ENCODE assay signal across 24 cellular contexts in genomic region chr11:31408205-31408604, GRCh38. TPM values are rescaled to one million over a fixed set of nuclear protein-coding genes. Genes with fewer than 3 reads are reported as not detected.
DNase-seq lines count a peak whose midpoint lies in the region; ATAC-seq and TF ChIP-seq lines count a peak whose summit lies in the region.
"Had no signal": no experiment of that assay in that cellular context is flagged by ENCODE, and none has a peak within 500 bp of the region (broad histone marks: within the 10 kb centered on the region; RNA-seq: fewer than 3 reads in every experiment).

No MANE protein-coding gene starts in this region.

- ATAC-seq in activated CD4-positive, CD25-positive, alpha-beta regulatory T cell treated with anti-CD3 and anti-CD28 coated beads, Interleukin-2, amount 50 U/mL, for 24 hours, result peak; percentile 44 to 69
- ATAC-seq: PC-3 had no signal

- intact Hi-C loops in activated naive CD4-positive, alpha-beta T cell treated with anti-CD3 and anti-CD28 coated beads for 36 hours (cut with micrococcal nuclease), result no loop called here
- intact Hi-C loops in activated T-helper 1 cell treated with anti-CD3 and anti-CD28 coated beads, Interleukin-12 subunit alpha, Interleukin-12 subunit beta, Interleukin-2, Interleukin-4 antibody, amounts not matched to agents 30 ng/mL and 10 ng/mL and 1 ng/mL, durations not matched to agents 14 hours and 24 hours and 36 hours (cut with micrococcal nuclease), result no loop called here
- intact Hi-C loops in thyroid gland (cut with DNase I), result no loop called here

- H3K9me3 Mint-ChIP-seq in activated naive CD4-positive, alpha-beta T cell treated with anti-CD3 and anti-CD28 coated beads for 36 hours, result no peaks in the 10 kb centered on the region
- H3K9me3 Mint-ChIP-seq in activated T-helper 1 cell treated with anti-CD3 and anti-CD28 coated beads, Interleukin-12 subunit alpha, Interleukin-12 subunit beta, Interleukin-2, Interleukin-4 antibody, amounts not matched to agents 30 ng/mL and 10 ng/mL and 1 ng/mL, durations not matched to agents 14 hours and 24 hours and 36 hours, result no peaks in the 10 kb centered on the region
- H3K9me3 Mint-ChIP-seq: CD14-positive monocyte had no signal

- H3K4me3 ChIP-seq in thyroid gland (replicated peaks in 1 of 3), result no peak overlapping the region

- H3K4me1 ChIP-seq in thyroid gland, result no peaks in the 10 kb centered on the region
- H3K4me1 ChIP-seq: BE2C had no signal

- no peak for DNase-seq in activated CD4-positive, CD25-positive, alpha-beta regulatory T cell (lab: John Stamatoyannopoulos, UW)
- DNase-seq in activated naive CD4-positive, alpha-beta T cell treated with anti-CD3 and anti-CD28 coated beads for 36 hours, result peak; percentile 13
- DNase-seq in activated naive CD4-positive, alpha-beta T cell treated with Interleukin-2 at 50 U/mL for 16 hours, result no peak
- DNase-seq in HCEC 1CT (peak; percentile 5), epithelial cell of prostate (ENCODE audit: low read depth, low spot score) (no peak), thyroid gland (no peak)
- no peak for DNase-seq in activated T-helper 1 cell treated with anti-CD3 and anti-CD28 coated beads, Interleukin-12 subunit alpha, Interleukin-12 subunit beta, Interleukin-2, Interleukin-4 antibody, amounts not matched to agents 30 ng/mL and 10 ng/mL and 1 ng/mL, durations not matched to agents 14 hours and 24 hours and 36 hours (ENCODE audit: low spot score)
- DNase-seq: ACHN; BE2C; CD8-positive, alpha-beta memory T cell; DMS 273 treated with DMSO at 0.1 percent for 48 hours; DMS79; EL; GDM1; NCI-H1105 treated with DMSO at 0.1 percent for 48 hours; NCI-H146; NCI-H1930; NCI-H2107; NCI-H524; NCI-H774; PC-3 had no signal

- no peaks in the 10 kb centered on the region for H3K27me3 Mint-ChIP-seq in activated naive CD4-positive, alpha-beta T cell treated with anti-CD3 and anti-CD28 coated beads for 36 hours (ENCODE audit: low read depth)
- no peaks in the 10 kb centered on the region for H3K27me3 Mint-ChIP-seq in activated T-helper 1 cell treated with anti-CD3 and anti-CD28 coated beads, Interleukin-12 subunit alpha, Interleukin-12 subunit beta, Interleukin-2, Interleukin-4 antibody, amounts not matched to agents 30 ng/mL and 10 ng/mL and 1 ng/mL, durations not matched to agents 14 hours and 24 hours and 36 hours (ENCODE audit: insufficient read depth)
- H3K27me3 Mint-ChIP-seq: CD8-positive, alpha-beta memory T cell had no signal

- H3K27ac Mint-ChIP-seq in activated naive CD4-positive, alpha-beta T cell treated with anti-CD3 and anti-CD28 coated beads for 36 hours, result no peak overlapping the region
- H3K27ac Mint-ChIP-seq in activated T-helper 1 cell treated with anti-CD3 and anti-CD28 coated beads, Interleukin-12 subunit alpha, Interleukin-12 subunit beta, Interleukin-2, Interleukin-4 antibody, amounts not matched to agents 30 ng/mL and 10 ng/mL and 1 ng/mL, durations not matched to agents 14 hours and 24 hours and 36 hours, result no peak overlapping the region
- H3K27ac Mint-ChIP-seq: CD14-positive monocyte; CD8-positive, alpha-beta memory T cell had no signal

- H3K4me1 Mint-ChIP-seq in activated naive CD4-positive, alpha-beta T cell treated with anti-CD3 and anti-CD28 coated beads for 36 hours (ENCODE audit: low read depth), result peaks cover 8% of the 10 kb centered on the region
- no peaks in the 10 kb centered on the region for H3K4me1 Mint-ChIP-seq in activated T-helper 1 cell treated with anti-CD3 and anti-CD28 coated beads, Interleukin-12 subunit alpha, Interleukin-12 subunit beta, Interleukin-2, Interleukin-4 antibody, amounts not matched to agents 30 ng/mL and 10 ng/mL and 1 ng/mL, durations not matched to agents 14 hours and 24 hours and 36 hours (ENCODE audit: low read depth)
- H3K4me1 Mint-ChIP-seq: CD14-positive monocyte had no signal

- no peaks in the 10 kb centered on the region for H3K9me3 ChIP-seq in thyroid gland
- H3K9me3 ChIP-seq: BE2C had no signal

- CTCF ChIA-PET in activated naive CD4-positive, alpha-beta T cell treated with anti-CD3 and anti-CD28 coated beads for 36 hours (lab: Charles Lee), result no interaction called here

- TF ChIP-seq POLR2A in thyroid gland (IDR thresholded peaks at IDR 0.05), result no peak

- H3K36me3 Mint-ChIP-seq in activated naive CD4-positive, alpha-beta T cell treated with anti-CD3 and anti-CD28 coated beads for 36 hours (ENCODE audit: low read depth), result peaks cover 16% of the 10 kb centered on the region
- no peaks in the 10 kb centered on the region for H3K36me3 Mint-ChIP-seq in activated T-helper 1 cell treated with anti-CD3 and anti-CD28 coated beads, Interleukin-12 subunit alpha, Interleukin-12 subunit beta, Interleukin-2, Interleukin-4 antibody, amounts not matched to agents 30 ng/mL and 10 ng/mL and 1 ng/mL, durations not matched to agents 14 hours and 24 hours and 36 hours (ENCODE audit: low read depth)

- no peak overlapping the region for H3K4me3 Mint-ChIP-seq in activated naive CD4-positive, alpha-beta T cell treated with anti-CD3 and anti-CD28 coated beads for 36 hours
- H3K4me3 Mint-ChIP-seq in activated T-helper 1 cell treated with anti-CD3 and anti-CD28 coated beads, Interleukin-12 subunit alpha, Interleukin-12 subunit beta, Interleukin-2, Interleukin-4 antibody, amounts not matched to agents 30 ng/mL and 10 ng/mL and 1 ng/mL, durations not matched to agents 14 hours and 24 hours and 36 hours, result no peak overlapping the region
- H3K4me3 Mint-ChIP-seq: CD14-positive monocyte; CD8-positive, alpha-beta memory T cell had no signal

- no peak for TF ChIP-seq CTCF in thyroid gland (IDR thresholded peaks at IDR 0.05)

- H3K36me3 ChIP-seq in thyroid gland, result no peaks in the 10 kb centered on the region
- H3K36me3 ChIP-seq: BE2C had no signal

- peak overlapping the region; percentile 9 for H3K27ac ChIP-seq in epithelial cell of prostate
- no peak overlapping the region for H3K27ac ChIP-seq in thyroid gland
- H3K27ac ChIP-seq: 22Rv1 had no signal

- WGBS in thyroid gland, 2 donors, result 97% methylated on average over 2 of the region's 2 CpGs

- H3K27me3 ChIP-seq in thyroid gland, result no peaks in the 10 kb centered on the region
- H3K27me3 ChIP-seq: BE2C had no signal

RNA-seq across cellular contexts. Expression of gene DNAJC24, which starts 38.5 kb away (rescaled TPM):
- 10 to 100 TPM; 14.2 to 14.6 TPM for total RNA-seq in activated naive CD4-positive, alpha-beta T cell treated with anti-CD3 and anti-CD28 coated beads for 36 hours
- total RNA-seq in activated T-helper 1 cell treated with anti-CD3 and anti-CD28 coated beads, Interleukin-12 subunit alpha, Interleukin-12 subunit beta, Interleukin-2, Interleukin-4 antibody, amounts not matched to agents 30 ng/mL and 10 ng/mL and 1 ng/mL, durations not matched to agents 14 hours and 24 hours and 36 hours, result 15.8 and 20.6 TPM in 2 replicates
- total RNA-seq in thyroid gland, result 10 to 100 TPM; 15.4 to 22.1 (median 19.0) TPM

RNA-seq across cellular contexts. Expression of gene DCDC1, which starts 38.7 kb away (rescaled TPM):
- under 1 TPM in 1 of 2 experiments, not detected in 1; 0.25 TPM for total RNA-seq in activated naive CD4-positive, alpha-beta T cell treated with anti-CD3 and anti-CD28 coated beads for 36 hours
- total RNA-seq in activated T-helper 1 cell treated with anti-CD3 and anti-CD28 coated beads, Interleukin-12 subunit alpha, Interleukin-12 subunit beta, Interleukin-2, Interleukin-4 antibody, amounts not matched to agents 30 ng/mL and 10 ng/mL and 1 ng/mL, durations not matched to agents 14 hours and 24 hours and 36 hours, result not detected in 2 replicates
- total RNA-seq in thyroid gland, result 10 to 100 TPM in 2 of 4 donors, 1 to 10 TPM in 2; 4.4 to 17.2 (median 9.9) TPM
- total RNA-seq: PC-3 had no signal

Comparison
In these comparisons a context has a peak if more than half of its experiments do, and no peak if none do; other contexts are left out.
1. DNase-seq: peak in activated naive CD4-positive, alpha-beta T cell treated with anti-CD3 and anti-CD28 coated beads for 36 hours (single experiment) and HCEC 1CT (single experiment); none in activated CD4-positive, CD25-positive, alpha-beta regulatory T cell (0 of 4), activated naive CD4-positive, alpha-beta T cell treated with Interleukin-2 at 50 U/mL for 16 hours (single experiment), epithelial cell of prostate (single experiment), activated T-helper 1 cell treated with anti-CD3 and anti-CD28 coated beads, Interleukin-12 subunit alpha, Interleukin-12 subunit beta, Interleukin-2, Interleukin-4 antibody, amounts not matched to agents 30 ng/mL and 10 ng/mL and 1 ng/mL, durations not matched to agents 14 hours and 24 hours and 36 hours (single experiment) and thyroid gland (0 of 2).